25 cellular contexts compared by ENCODE assay signal in genomic region chr7:144997516-144997915, GRCh38.
"Had no signal": no experiment of that assay in that cellular context is flagged by ENCODE, and none has a peak within 500 bp of the region (broad histone marks: within the 10 kb centered on the region; RNA-seq: fewer than 3 reads in every experiment).

No MANE protein-coding gene starts in this region.

- ATAC-seq: gastroesophageal sphincter; left cardiac atrium; left ventricle myocardium superior; natural killer cell treated with Interleukin-12 subunit alpha and Interleukin-12 subunit beta and Interleukin-15 and Interleukin-18, amount 100 ng/mL, for 72 hours; stimulated activated naive CD8-positive, alpha-beta T cell treated with anti-CD3 and anti-CD28 coated beads, Interleukin-15, amount 100 ng/mL, for 72 hours; upper lobe of right lung had no signal

- H3K4me3 ChIP-seq: esophagus squamous epithelium, gastroesophageal sphincter, lung, neural progenitor cell, ovary, right atrium auricular region, sigmoid colon, skin epidermis, testis, tibial nerve, upper lobe of right lung, vagina had no signal

- H3K36me3 ChIP-seq: esophagus squamous epithelium, gastroesophageal sphincter, neural progenitor cell, ovary, right atrium auricular region, sigmoid colon, tibial nerve, upper lobe of right lung, vagina had no signal

- H3K27ac ChIP-seq: esophagus squamous epithelium, gastroesophageal sphincter, neural progenitor cell, ovary, right atrium auricular region, sigmoid colon, skin epidermis, testis, tibial nerve, upper lobe of right lung, vagina had no signal

- H3K27me3 ChIP-seq: esophagus squamous epithelium, gastroesophageal sphincter, neural progenitor cell, ovary, right atrium auricular region, sigmoid colon, testis, tibial nerve, upper lobe of right lung, vagina had no signal

- DNase-seq: esophagus squamous epithelium; foreskin fibroblast; glutamatergic neuron; kidney; left cardiac atrium; left ventricle myocardium superior; mesenchymal stem cell; midbrain; nucleus accumbens; ovary; sigmoid colon; stimulated activated CD4-positive, alpha-beta T cell treated with anti-CD3 and anti-CD28 coated beads, Interleukin-2, amount 100 ng/mL, for 24 hours; stimulated activated CD4-positive, alpha-beta T cell treated with anti-CD3 and anti-CD28 coated beads, Interleukin-4, amount 100 ng/mL, for 4 hours; stimulated activated naive B cell treated with anti-CD40 and anti-IgM and Interleukin-4, amounts not matched to agents 10 μg/mL and 1 μg/mL and 100 μg/mL, for 72 hours; stimulated activated naive CD8-positive, alpha-beta T cell treated with anti-CD3 and anti-CD28 coated beads, Interleukin-15, amount 100 ng/mL, for 72 hours; testis; upper lobe of right lung had no signal

- H3K9ac ChIP-seq: neural progenitor cell had no signal

- H3K9me3 ChIP-seq: ovary, testis, upper lobe of right lung, vagina had no signal

- H3K4me1 ChIP-seq: esophagus squamous epithelium, gastroesophageal sphincter, neural progenitor cell, right atrium auricular region, sigmoid colon, testis, tibial nerve, upper lobe of right lung, vagina had no signal
